In the genomic region with DNA sequence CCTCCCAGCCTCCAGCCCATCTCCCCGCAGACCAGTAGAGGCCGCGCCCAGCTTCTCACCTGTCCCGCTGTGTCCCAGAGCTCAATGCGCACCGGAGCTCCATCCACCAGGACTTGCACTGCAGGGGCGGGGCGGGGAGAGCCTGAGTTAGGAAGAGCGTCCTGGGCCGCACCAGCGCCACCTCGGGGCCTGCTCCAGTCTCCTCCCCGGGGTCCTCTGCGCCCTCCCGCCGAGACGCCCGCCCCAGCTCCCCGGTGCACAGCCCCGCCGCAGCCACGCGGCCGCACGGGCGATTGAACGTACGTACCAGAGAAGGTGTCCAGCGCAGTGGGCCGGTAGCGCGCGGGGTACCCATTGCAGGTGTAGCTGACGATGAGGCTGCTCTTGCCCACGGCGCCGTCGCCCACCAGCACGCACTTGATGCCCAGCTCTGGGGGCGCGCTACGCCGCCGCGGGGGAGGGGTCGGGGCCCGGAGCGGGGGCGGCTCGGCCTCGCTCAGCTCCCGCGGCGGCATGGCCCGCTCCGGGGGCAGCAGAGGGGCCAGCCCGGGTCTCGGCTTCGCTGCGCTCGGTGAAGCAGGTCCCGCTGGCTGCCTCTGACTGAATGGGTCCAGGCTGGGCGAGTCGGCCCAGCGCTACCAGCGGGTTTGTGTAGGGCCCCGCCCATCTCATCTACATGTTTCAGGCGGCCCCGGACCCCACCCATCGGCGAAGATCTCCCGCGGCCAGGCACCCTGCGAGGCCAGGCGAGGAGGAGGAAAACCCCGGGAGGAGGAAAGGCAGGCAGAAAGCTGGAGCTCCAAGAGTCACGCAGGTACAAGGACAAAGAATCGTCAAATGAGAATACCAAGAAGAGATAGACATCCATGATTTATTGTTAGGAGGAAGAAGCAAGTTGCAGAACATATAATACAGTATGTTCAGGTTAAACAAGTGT, we compare ENCODE assay signal across 8 cellular contexts. TPM values are rescaled to one million over a fixed set of nuclear protein-coding genes. Genes with fewer than 3 reads are reported as not detected.
DNase-seq lines count a peak whose midpoint lies in the region; ATAC-seq and TF ChIP-seq lines count a peak whose summit lies in the region.

A gene with protein sequence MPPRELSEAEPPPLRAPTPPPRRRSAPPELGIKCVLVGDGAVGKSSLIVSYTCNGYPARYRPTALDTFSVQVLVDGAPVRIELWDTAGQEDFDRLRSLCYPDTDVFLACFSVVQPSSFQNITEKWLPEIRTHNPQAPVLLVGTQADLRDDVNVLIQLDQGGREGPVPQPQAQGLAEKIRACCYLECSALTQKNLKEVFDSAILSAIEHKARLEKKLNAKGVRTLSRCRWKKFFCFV (minus strand): TSS at position 610 of the 937 bp plus-strand sequence. CDS start 95 bp downstream, at position 515.

- TF ChIP-seq CTCF in PC-9 (conservative IDR thresholded peaks at IDR 0.05) (peak; percentile 42; the same call in 1 of the 2 replicates), glutamatergic neuron (IDR thresholded peaks at IDR 0.05; ENCODE audit: partially characterized antibody, unreplicated experiment) (no peak), progenitor cell of endocrine pancreas (IDR thresholded peaks at IDR 0.05; ENCODE audit: unreplicated experiment) (peak; percentile 63)

- no peaks in the 10 kb centered on the region for H3K9me3 Mint-ChIP-seq in CD4-positive, alpha-beta memory T cell
- H3K9me3 Mint-ChIP-seq in glutamatergic neuron (ENCODE audit: unreplicated experiment) (peaks cover 2% of the 10 kb centered on the region), progenitor cell of endocrine pancreas (ENCODE audit: low read depth) (no peaks in the 10 kb centered on the region)

- H3K27me3 ChIP-seq in CD4-positive, alpha-beta memory T cell (ENCODE audit: insufficient read depth, low read length) = no peaks in the 10 kb centered on the region
- H3K27me3 ChIP-seq in HUES6 (ENCODE audit: control insufficient read depth, insufficient read depth, low read length) (peaks cover 13% of the 10 kb centered on the region), PC-9 (ENCODE audit: insufficient read depth, low read depth) (no peaks in the 10 kb centered on the region)

- H3K27ac Mint-ChIP-seq in CD4-positive, alpha-beta memory T cell = no peak within 1 kb of the TSS
- H3K27ac Mint-ChIP-seq in glutamatergic neuron (ENCODE audit: unreplicated experiment) = peak within 1 kb of the TSS; percentile 77
- peak within 1 kb of the TSS; percentile 88 for H3K27ac Mint-ChIP-seq in progenitor cell of endocrine pancreas

- POLR2A ChIA-PET in CD4-positive, alpha-beta memory T cell (lab: Charles Lee; ENCODE audit: partially characterized antibody) = interaction anchor here (0.7 to 0.9 kb wide), 2 partner anchors 11 to 20 kb away, joined by 3 read pairs; a partner anchor contains a TSS
- POLR2A ChIA-PET in PC-9 (lab: Charles Lee; ENCODE audit: unreplicated experiment) = interaction anchor here (0.6 to 0.9 kb wide), 3 partner anchors 14 to 18 kb away, joined by 3 to 5 read pairs (median 4); no protein-coding TSS in a partner anchor

- CTCF ChIA-PET in CD4-positive, alpha-beta memory T cell (lab: Charles Lee; ENCODE audit: partially characterized antibody) = interaction anchor here (0.8 to 3.2 kb wide), 7 partner anchors 9 to 23 kb away, joined by 3 to 15 read pairs (median 4); a partner anchor contains a TSS
- CTCF ChIA-PET in PC-9 (lab: Charles Lee) = interaction anchor here (0.5 to 3.8 kb wide), 10 partner anchors 10 to 357 kb away, joined by 3 to 61 read pairs (median 6); a partner anchor contains a TSS

- BruUV-seq in PC-9 (replicated peaks; lab: Mats Ljungman, UMichigan) = no TSS peak

- peaks cover 2 to 19% (median 8%) of the 10 kb centered on the region in 4 donors for H3K4me1 Mint-ChIP-seq in CD4-positive, alpha-beta memory T cell
- H3K4me1 Mint-ChIP-seq in glutamatergic neuron (ENCODE audit: low read depth, unreplicated experiment) = no peaks in the 10 kb centered on the region
- peaks cover 20% of the 10 kb centered on the region for H3K4me1 Mint-ChIP-seq in progenitor cell of endocrine pancreas (ENCODE audit: low read depth)

- peak; percentile 57 for ATAC-seq in GM19395 (IDR thresholded peaks at IDR 0.05; ENCODE audit: unreplicated experiment)

- H3K4me1 ChIP-seq in CD4-positive, alpha-beta memory T cell (ENCODE audit: insufficient read depth, low read length) = peaks cover 6% of the 10 kb centered on the region
- peaks cover 32% of the 10 kb centered on the region for H3K4me1 ChIP-seq in HUES6 (ENCODE audit: control insufficient read depth, insufficient read depth, low read length)
- peaks cover 52% of the 10 kb centered on the region for H3K4me1 ChIP-seq in PC-9 (replicated peaks; ENCODE audit: insufficient read depth)

- no peaks in the 10 kb centered on the region for H4K20me1 ChIP-seq in PC-9 (ENCODE audit: insufficient read depth)

- H3K4me3 ChIP-seq in CD4-positive, alpha-beta memory T cell (ENCODE audit: low read length in 2 of 2) = peak within 1 kb of the TSS in 1 of 2 donors; percentile 44
- H3K4me3 ChIP-seq in HUES6 (ENCODE audit: low read depth, low read length) (peak within 1 kb of the TSS; percentile 92), PC-9 (peak within 1 kb of the TSS; percentile 81)

- H3K9ac ChIP-seq in HUES6 (ENCODE audit: low read length) = peak within 1 kb of the TSS; percentile 42

- H3K27me3 Mint-ChIP-seq in CD4-positive, alpha-beta memory T cell = peaks cover 1% of the 10 kb centered on the region in 2 donors
- H3K27me3 Mint-ChIP-seq in glutamatergic neuron (ENCODE audit: unreplicated experiment) (peaks cover 10% of the 10 kb centered on the region), progenitor cell of endocrine pancreas (peaks cover 11% of the 10 kb centered on the region)

- peak within 1 kb of the TSS; percentile 92 for H3K4me2 ChIP-seq in PC-9

- H3K9me3 ChIP-seq in CD4-positive, alpha-beta memory T cell (ENCODE audit: control insufficient read depth in 1 of 2, low read length in 2 of 2) = no peaks in the 10 kb centered on the region
- no peaks in the 10 kb centered on the region for H3K9me3 ChIP-seq in HUES6 (ENCODE audit: control insufficient read depth, insufficient read depth, low read depth, low read length)
- H3K9me3 ChIP-seq in PC-9 (ENCODE audit: insufficient read depth, low read depth) = no peaks in the 10 kb centered on the region

- no peaks in the 10 kb centered on the region for H3K9me2 ChIP-seq in PC-9 (ENCODE audit: insufficient read depth)

- peaks cover 38% of the 10 kb centered on the region for H3F3A ChIP-seq in PC-9 (ENCODE audit: insufficient read depth, low read depth)

- no peak within 1 kb of the TSS for H3K27ac ChIP-seq in CD4-positive, alpha-beta memory T cell (ENCODE audit: low read depth, low read length)
- H3K27ac ChIP-seq in HUES6 (ENCODE audit: low read depth, low read length) (0 out of 2 replicates have a peak within 1 kb of the TSS, but pooled peaks have one; percentile 26), PC-9 (peak within 1 kb of the TSS; percentile 91)

- no peaks in the 10 kb centered on the region for H3K36me3 Mint-ChIP-seq in CD4-positive, alpha-beta memory T cell
- H3K36me3 Mint-ChIP-seq in glutamatergic neuron (ENCODE audit: unreplicated experiment) (no peaks in the 10 kb centered on the region), progenitor cell of endocrine pancreas (ENCODE audit: insufficient read depth) (no peaks in the 10 kb centered on the region)

- intact Hi-C loops in CD4-positive, alpha-beta memory T cell (cut with micrococcal nuclease) = no loop called here
- intact Hi-C loops in PC-9 (cut with micrococcal nuclease; ENCODE audit: unreplicated experiment) = loop anchor here (10.0 kb wide), 1 partner anchor 769 kb away; a partner anchor contains a TSS

- peaks cover 25% of the 10 kb centered on the region for H3K79me2 ChIP-seq in PC-9 (ENCODE audit: low read depth)

- peak; percentile 31 to 62 (median 37) for DNase-seq in CD4-positive, alpha-beta memory T cell
- DNase-seq in PC-9 (peak; percentile 70 to 78), glutamatergic neuron (peak; percentile 70), progenitor cell of endocrine pancreas (ENCODE audit: low spot score, unreplicated experiment) (peak; percentile 73), HPDE6-E6E7 (ENCODE audit: extremely low spot score) (no peak)
- DNase-seq in activated T-helper 9 cell treated with anti-CD3 and anti-CD28 coated beads, Interleukin-2, amount 50 U/mL, for 16 hours (ENCODE audit: low read depth) = peak; percentile 49

- peak within 1 kb of the TSS; percentile 78 to 93 (median 88) for H3K4me3 Mint-ChIP-seq in CD4-positive, alpha-beta memory T cell
- H3K4me3 Mint-ChIP-seq in glutamatergic neuron (ENCODE audit: unreplicated experiment) (peak within 1 kb of the TSS; percentile 89), progenitor cell of endocrine pancreas (ENCODE audit: low read depth) (peak within 1 kb of the TSS; percentile 77)

- H3K36me3 ChIP-seq in CD4-positive, alpha-beta memory T cell (ENCODE audit: insufficient read depth, low read length) = no peaks in the 10 kb centered on the region
- H3K36me3 ChIP-seq in HUES6 (ENCODE audit: control insufficient read depth, insufficient read depth, low read length) (no peaks in the 10 kb centered on the region), PC-9 (ENCODE audit: low read depth) (peaks cover 3% of the 10 kb centered on the region; the same call in 1 of the 2 replicates)

- no peak within 1 kb of the TSS for H2AFZ ChIP-seq in PC-9

RNA-seq across cellular contexts. Expression of the gene that starts here (rescaled TPM):
- not detected for total RNA-seq in CD4-positive, alpha-beta memory T cell
- polyA plus RNA-seq in CD4-positive, alpha-beta memory T cell = not detected
- 1.4 and 4.1 TPM in 2 replicates for total RNA-seq in PC-9 (2021)
- total RNA-seq in glutamatergic neuron (ENCODE audit: unreplicated experiment) = 1.8 TPM
- 4.4 and 5.1 TPM in 2 replicates for total RNA-seq in progenitor cell of endocrine pancreas

Comparison
In these comparisons a context has a peak if more than half of its experiments do, and no peak if none do; other contexts are left out.
1. Peak in DNase-seq in CD4-positive, alpha-beta memory T cell; RNA of the gene not detected or under 1 TPM.
2. H3K27ac Mint-ChIP-seq: peak in glutamatergic neuron (single experiment) and progenitor cell of endocrine pancreas (single experiment); none in CD4-positive, alpha-beta memory T cell (0 of 7).
3. Peak in every context shown above with its lines, with median percentiles within 50 percentile points of each other: H3K4me3 Mint-ChIP-seq.